In the genomic region with DNA sequence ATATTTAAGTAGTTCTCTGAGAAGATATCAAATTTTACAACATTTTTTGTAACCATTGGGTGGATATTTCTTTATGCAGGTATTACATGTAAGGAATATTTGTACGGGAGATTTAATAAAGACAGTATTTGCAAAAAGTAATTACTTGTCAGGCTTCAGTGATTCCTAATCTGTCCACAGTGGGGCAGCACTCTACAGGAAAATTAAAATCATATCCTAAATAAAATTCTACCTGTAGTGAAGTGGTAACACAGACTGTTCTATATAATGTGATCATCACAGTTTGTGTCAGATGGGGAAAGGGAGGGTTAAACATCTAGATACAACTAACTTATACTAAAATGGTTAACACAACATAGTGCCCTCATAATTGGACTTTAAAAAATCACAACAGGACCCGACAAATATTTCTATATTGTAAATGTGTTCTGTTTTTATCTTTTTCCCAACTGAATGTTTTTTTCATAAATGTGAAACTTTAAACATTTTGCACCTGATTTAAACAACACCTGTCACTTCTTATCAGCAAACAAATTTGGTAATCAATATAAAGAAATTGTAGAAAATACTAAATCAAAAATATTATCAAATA, we compare ENCODE assay signal across 8 cellular contexts.
DNase-seq lines count a peak whose midpoint lies in the region; ATAC-seq lines count a peak whose summit lies in the region.

No MANE protein-coding gene starts in this region.

- ATAC-seq in HG02973 (IDR thresholded peaks at IDR 0.05; ENCODE audit: unreplicated experiment) (peak; percentile 67), GM18873 (IDR thresholded peaks at IDR 0.05; ENCODE audit: low FRiP score, unreplicated experiment) (no peak)

- DNase-seq in activated T-cell treated with anti-CD3 and anti-CD28 coated beads for 1 hour (ENCODE audit: low read depth) (peak; percentile 23), NCI-H526 treated with DMSO at 0.1 percent for 48 hours (lab: John Stamatoyannopoulos, UW) (peak; percentile 40), hepatic stellate cell (ENCODE audit: low spot score) (peak; percentile 0)
- DNase-seq in activated T-cell treated with anti-CD3 and anti-CD28 coated beads, Interleukin-2, amount 50 U/mL, for 24 hours = no peak
- DNase-seq in activated naive CD4-positive, alpha-beta T cell treated with anti-CD3 and anti-CD28 coated beads, Interleukin-2, amount 10 ng/mL, durations not matched to agents 7 days and 5 days = peak; percentile 53
- peak; percentile 32 for DNase-seq in stimulated activated CD4-positive, alpha-beta T cell treated with anti-CD3 and anti-CD28 coated beads, Interleukin-4, amount 100 ng/mL, for 24 hours

- H3K4me1 Mint-ChIP-seq in activated T-cell treated with anti-CD3 and anti-CD28 coated beads, Interleukin-2, amount 50 U/mL, for 24 hours (ENCODE audit: low read depth) = no peaks in the 10 kb centered on the region
- H3K4me1 Mint-ChIP-seq in activated naive CD4-positive, alpha-beta T cell treated with anti-CD3 and anti-CD28 coated beads, Interleukin-2, amount 10 ng/mL, durations not matched to agents 7 days and 5 days = no peaks in the 10 kb centered on the region

- no peaks in the 10 kb centered on the region for H3K9me3 Mint-ChIP-seq in activated T-cell treated with anti-CD3 and anti-CD28 coated beads, Interleukin-2, amount 50 U/mL, for 24 hours
- H3K9me3 Mint-ChIP-seq in activated naive CD4-positive, alpha-beta T cell treated with anti-CD3 and anti-CD28 coated beads, Interleukin-2, amount 10 ng/mL, durations not matched to agents 7 days and 5 days = no peaks in the 10 kb centered on the region

- H3K36me3 Mint-ChIP-seq in activated T-cell treated with anti-CD3 and anti-CD28 coated beads, Interleukin-2, amount 50 U/mL, for 24 hours (ENCODE audit: low read depth) = no peaks in the 10 kb centered on the region
- no peaks in the 10 kb centered on the region for H3K36me3 Mint-ChIP-seq in activated naive CD4-positive, alpha-beta T cell treated with anti-CD3 and anti-CD28 coated beads, Interleukin-2, amount 10 ng/mL, durations not matched to agents 7 days and 5 days

- no peak overlapping the region for H3K4me3 Mint-ChIP-seq in activated T-cell treated with anti-CD3 and anti-CD28 coated beads, Interleukin-2, amount 50 U/mL, for 24 hours
- H3K4me3 Mint-ChIP-seq in activated naive CD4-positive, alpha-beta T cell treated with anti-CD3 and anti-CD28 coated beads, Interleukin-2, amount 10 ng/mL, durations not matched to agents 7 days and 5 days = no peak overlapping the region

- CTCF ChIA-PET in activated naive CD4-positive, alpha-beta T cell treated with anti-CD3 and anti-CD28 coated beads, Interleukin-2, amount 10 ng/mL, durations not matched to agents 7 days and 5 days (lab: Charles Lee) = no interaction called here

- peaks cover under 1% of the 10 kb centered on the region for H3K27me3 Mint-ChIP-seq in activated T-cell treated with anti-CD3 and anti-CD28 coated beads, Interleukin-2, amount 50 U/mL, for 24 hours
- H3K27me3 Mint-ChIP-seq in activated naive CD4-positive, alpha-beta T cell treated with anti-CD3 and anti-CD28 coated beads, Interleukin-2, amount 10 ng/mL, durations not matched to agents 7 days and 5 days = no peaks in the 10 kb centered on the region

- no peak overlapping the region for H3K27ac Mint-ChIP-seq in activated T-cell treated with anti-CD3 and anti-CD28 coated beads, Interleukin-2, amount 50 U/mL, for 24 hours
- H3K27ac Mint-ChIP-seq in activated naive CD4-positive, alpha-beta T cell treated with anti-CD3 and anti-CD28 coated beads, Interleukin-2, amount 10 ng/mL, durations not matched to agents 7 days and 5 days = no peak overlapping the region
